ENCODE assay signal across 19 cellular contexts in the genomic region with DNA sequence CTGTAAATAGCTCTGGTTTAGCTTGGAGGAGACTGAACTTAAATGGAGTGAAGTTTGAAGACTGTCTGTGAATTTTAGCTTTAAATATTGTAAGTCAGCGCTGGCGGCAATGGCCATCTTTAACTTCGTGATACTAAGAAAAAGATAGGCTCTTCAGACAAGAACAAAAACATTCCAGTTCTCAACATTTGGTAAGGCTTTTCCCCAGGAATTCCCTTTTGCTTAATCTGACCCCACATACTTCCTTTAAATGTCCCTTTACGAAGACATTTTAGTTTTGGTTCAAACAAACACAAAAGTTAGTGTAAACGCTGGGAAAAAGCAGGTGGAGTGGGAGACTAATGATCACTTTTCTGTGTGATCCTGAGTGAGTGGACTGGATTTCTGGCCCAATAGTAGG.
DNase-seq lines count a peak whose midpoint lies in the region; ATAC-seq and TF ChIP-seq lines count a peak whose summit lies in the region.
"Had no signal": no experiment of that assay in that cellular context is flagged by ENCODE, and none has a peak within 500 bp of the region (broad histone marks: within the 10 kb centered on the region; RNA-seq: fewer than 3 reads in every experiment).

No MANE protein-coding gene starts in this region.

- H2AFZ ChIP-seq in GM23338 = no peak overlapping the region
- H2AFZ ChIP-seq in PC-9 = no peak overlapping the region

- H3K36me3 ChIP-seq in GM23338 (ENCODE audit: insufficient read depth) (no peaks in the 10 kb centered on the region), PC-9 (ENCODE audit: low read depth) (no peaks in the 10 kb centered on the region), esophagus muscularis mucosa (no peaks in the 10 kb centered on the region), prostate gland (no peaks in the 10 kb centered on the region)
- H3K36me3 ChIP-seq: BE2C, pancreas, tibial nerve had no signal

- H3K4me3 ChIP-seq in GM23338 (peak overlapping the region; percentile 43), PC-9 (peak overlapping the region; percentile 56), esophagus muscularis mucosa (peak overlapping the region; percentile 18 to 38 (median 22)), prostate gland (no peak overlapping the region)
- H3K4me3 ChIP-seq: K562, mucosa of descending colon, skin epidermis had no signal

- TSS peak; percentile 48 for BruUV-seq in PC-9 (replicated peaks; lab: Mats Ljungman, UMichigan)

- TF ChIP-seq POLR2A in esophagus muscularis mucosa (IDR thresholded peaks at IDR 0.05; ENCODE audit: low read depth) (no peak), prostate gland (IDR thresholded peaks at IDR 0.05) (no peak)

- H3K27me3 ChIP-seq in GM23338 (ENCODE audit: insufficient read depth) (no peaks in the 10 kb centered on the region), PC-9 (ENCODE audit: insufficient read depth, low read depth) (no peaks in the 10 kb centered on the region), esophagus muscularis mucosa (no peaks in the 10 kb centered on the region), prostate gland (replicated peaks; ENCODE audit: insufficient read depth) (no peaks in the 10 kb centered on the region)
- H3K27me3 ChIP-seq: BE2C, pancreas, tibial nerve had no signal

- 47% methylated on average over 5 of the region's 5 CpGs for WGBS in esophagus muscularis mucosa
- WGBS in prostate gland = 58% methylated on average over 5 of the region's 5 CpGs

- TF ChIP-seq EP300 in esophagus muscularis mucosa (IDR thresholded peaks at IDR 0.05) = no peak

- H3K27me3 Mint-ChIP-seq in GM23338 (ENCODE audit: insufficient read depth, low read depth, poor library complexity) = peaks cover 4% of the 10 kb centered on the region
- H3K27me3 Mint-ChIP-seq: dendritic cell treated with granulocyte-macrophage colony-stimulating factor and Interleukin-4, amounts not matched to agents 40 ng/mL and 50 ng/mL, for 4 days had no signal

- H3K4me1 ChIP-seq in GM23338 (ENCODE audit: insufficient read depth) (peaks cover 41% of the 10 kb centered on the region), PC-9 (replicated peaks; ENCODE audit: insufficient read depth) (peaks cover 65% of the 10 kb centered on the region), esophagus muscularis mucosa (peaks cover 25 to 51% (median 45%) of the 10 kb centered on the region in 4 donors), prostate gland (replicated peaks) (no peaks in the 10 kb centered on the region)

- H3K9me3 Mint-ChIP-seq in GM23338 = no peaks in the 10 kb centered on the region
- H3K9me3 Mint-ChIP-seq: dendritic cell treated with granulocyte-macrophage colony-stimulating factor and Interleukin-4, amounts not matched to agents 40 ng/mL and 50 ng/mL, for 4 days had no signal

- H3K79me2 ChIP-seq in GM23338 (replicated peaks; ENCODE audit: insufficient read depth) (no peaks in the 10 kb centered on the region), PC-9 (ENCODE audit: low read depth) (peaks cover 75% of the 10 kb centered on the region)

- H3K27ac ChIP-seq in GM23338 (ENCODE audit: low read depth) = peak overlapping the region; percentile 79; the same call in 1 of the 2 replicates
- H3K27ac ChIP-seq in PC-9 = peak overlapping the region; percentile 96
- peak overlapping the region; percentile 74 to 82 (median 76) for H3K27ac ChIP-seq in esophagus muscularis mucosa (replicated peaks in 1 of 4)
- peak overlapping the region; percentile 69 to 78 for H3K27ac ChIP-seq in prostate gland

- H3K9me3 ChIP-seq in PC-9 (ENCODE audit: insufficient read depth, low read depth) (no peaks in the 10 kb centered on the region), esophagus muscularis mucosa (no peaks in the 10 kb centered on the region), prostate gland (no peaks in the 10 kb centered on the region)
- H3K9me3 ChIP-seq: BE2C, mucosa of descending colon, tibial nerve had no signal

- H3K4me3 Mint-ChIP-seq in GM23338 = peak overlapping the region; percentile 51; the same call in 1 of the 3 replicates
- H3K4me3 Mint-ChIP-seq: activated CD8-positive, alpha-beta memory T cell treated with anti-CD3 and anti-CD28 coated beads, Interleukin-2, amount 10 ng/mL, durations not matched to agents 7 days and 5 days; dendritic cell treated with granulocyte-macrophage colony-stimulating factor and Interleukin-4, amounts not matched to agents 40 ng/mL and 50 ng/mL, for 4 days had no signal

- ATAC-seq in GM23338 = no peak
- ATAC-seq: activated CD4-positive, CD25-positive, alpha-beta regulatory T cell treated with anti-CD3 and anti-CD28 coated beads, Interleukin-2, amount 50 U/mL, for 24 hours; activated CD8-positive, alpha-beta memory T cell treated with anti-CD3 and anti-CD28 coated beads, Interleukin-2, amount 10 ng/mL, durations not matched to agents 7 days and 5 days; K562; T-helper 17 cell had no signal

- TF ChIP-seq CTCF in GM23338 (conservative IDR thresholded peaks at IDR 0.05; ENCODE audit: low read depth in 2 of 2) = no peak
- TF ChIP-seq CTCF in PC-9 (conservative IDR thresholded peaks at IDR 0.05) = no peak
- TF ChIP-seq CTCF in esophagus muscularis mucosa (IDR thresholded peaks at IDR 0.05) = no peak
- no peak for TF ChIP-seq CTCF in prostate gland (IDR thresholded peaks at IDR 0.05)
- no peak for TF ChIP-seq CTCF in GM20000 (IDR thresholded peaks at IDR 0.05; ENCODE audit: extremely low read depth, missing control alignments)

- H3K4me1 Mint-ChIP-seq in GM23338 = peaks cover 54% of the 10 kb centered on the region

- no peaks in the 10 kb centered on the region for H3K36me3 Mint-ChIP-seq in GM23338 (ENCODE audit: low read depth)
- H3K36me3 Mint-ChIP-seq: activated CD8-positive, alpha-beta memory T cell treated with anti-CD3 and anti-CD28 coated beads, Interleukin-2, amount 10 ng/mL, durations not matched to agents 7 days and 5 days had no signal

- H3K9me2 ChIP-seq in GM23338 (ENCODE audit: insufficient read depth) (no peaks in the 10 kb centered on the region), PC-9 (ENCODE audit: insufficient read depth) (no peaks in the 10 kb centered on the region)

- POLR2A ChIA-PET in PC-9 (lab: Charles Lee; ENCODE audit: unreplicated experiment) = interaction anchor here (0.6 to 1.0 kb wide), 4 partner anchors 10 to 871 kb away, joined by 3 to 6 read pairs (median 4); partner anchors contain the start of gene ELF2

- CTCF ChIA-PET in PC-9 (lab: Charles Lee) = no interaction called here

- H3F3A ChIP-seq in GM23338 (replicated peaks; ENCODE audit: low read depth) (no peaks in the 10 kb centered on the region), PC-9 (ENCODE audit: insufficient read depth, low read depth) (peaks cover 52% of the 10 kb centered on the region)

- H4K20me1 ChIP-seq in GM23338 (replicated peaks; ENCODE audit: insufficient read depth) (no peaks in the 10 kb centered on the region), PC-9 (ENCODE audit: insufficient read depth) (no peaks in the 10 kb centered on the region)

- DNase-seq in GM23338 (ENCODE audit: low spot score) (peak; percentile 54), PC-9 (no peak), esophagus muscularis mucosa (ENCODE audit: extremely low spot score) (no peak), prostate gland (ENCODE audit: low spot score) (no peak), NCI-H526 (lab: John Stamatoyannopoulos, UW) (no peak), GM20000 (ENCODE audit: low spot score) (no peak), HUDEP-2 (lab: John Stamatoyannopoulos, UW; ENCODE audit: unreplicated experiment in 76 of 76) (no peak), NCI-H446 (lab: John Stamatoyannopoulos, UW) (no peak)
- DNase-seq: activated CD8-positive, alpha-beta memory T cell treated with anti-CD3 and anti-CD28 coated beads, Interleukin-2, amount 10 ng/mL, durations not matched to agents 7 days and 5 days; activated effector memory CD4-positive, alpha-beta T cell treated with Interleukin-2 at 50 U/mL for 16 hours; BE2C; mucosa of descending colon; pancreas; T-helper 17 cell had no signal

- intact Hi-C loops in PC-9 (cut with micrococcal nuclease; ENCODE audit: unreplicated experiment) = loop anchor here (1.0 to 5.0 kb wide), 5 partner anchors 35 to 220 kb away; no protein-coding TSS in a partner anchor
- intact Hi-C loops in esophagus muscularis mucosa (cut with DNase I) = loop anchor here (5.0 kb wide), 1 partner anchor 105 kb away; the partner anchor contains the start of gene MAML3
- intact Hi-C loops in prostate gland (cut with DNase I) = loop anchor here (2.0 to 5.0 kb wide), 3 partner anchors 45 to 313 kb away; partner anchors contain the start of gene MAML3

- H3K4me2 ChIP-seq in GM23338 (peak overlapping the region; percentile 52), PC-9 (peak overlapping the region; percentile 95)

- H3K27ac Mint-ChIP-seq in GM23338 = peak overlapping the region; percentile 80; the same call in 1 of the 2 replicates
- H3K27ac Mint-ChIP-seq: activated CD8-positive, alpha-beta memory T cell treated with anti-CD3 and anti-CD28 coated beads, Interleukin-2, amount 10 ng/mL, durations not matched to agents 7 days and 5 days; T-helper 17 cell had no signal

TF ChIP-seq in GM23338, 12 proteins besides CTCF, POLR2A, EP300 and RAD21:
- no peak for TF ChIP-seq EZH2phosphoT487 (IDR thresholded peaks at IDR 0.05; ENCODE audit: unreplicated experiment)
- TF ChIP-seq CREB1 (CRISPR knock-in tag; IDR thresholded peaks at IDR 0.05; ENCODE audit: low read depth) = no peak
- no peak for TF ChIP-seq ETS1 (IDR thresholded peaks at IDR 0.05)
- no peak for TF ChIP-seq STAT1 (IDR thresholded peaks at IDR 0.05; ENCODE audit: unreplicated experiment)
- no peak for TF ChIP-seq EZH2 (IDR thresholded peaks at IDR 0.05; ENCODE audit: low read depth, unreplicated experiment)
- TF ChIP-seq POLR2AphosphoS5 (IDR thresholded peaks at IDR 0.05; ENCODE audit: low read depth) = no peak
- no peak for TF ChIP-seq NANOG (IDR thresholded peaks at IDR 0.05; ENCODE audit: borderline replicate concordance)
TF ChIP-seq in GM23338: peak in this region for 0.

Comparison
In these comparisons a context has a peak if more than half of its experiments do, and no peak if none do; other contexts are left out.
1. H3K4me3 ChIP-seq: peak in GM23338 (single experiment), PC-9 (single experiment) and esophagus muscularis mucosa (4 of 4); none in prostate gland (0 of 2).
2. Peak in every context shown above with its lines, with median percentiles within 50 percentile points of each other: H3K27ac ChIP-seq.